Comparison of ENCODE assay signal across 1 cellular context in the genomic region with DNA sequence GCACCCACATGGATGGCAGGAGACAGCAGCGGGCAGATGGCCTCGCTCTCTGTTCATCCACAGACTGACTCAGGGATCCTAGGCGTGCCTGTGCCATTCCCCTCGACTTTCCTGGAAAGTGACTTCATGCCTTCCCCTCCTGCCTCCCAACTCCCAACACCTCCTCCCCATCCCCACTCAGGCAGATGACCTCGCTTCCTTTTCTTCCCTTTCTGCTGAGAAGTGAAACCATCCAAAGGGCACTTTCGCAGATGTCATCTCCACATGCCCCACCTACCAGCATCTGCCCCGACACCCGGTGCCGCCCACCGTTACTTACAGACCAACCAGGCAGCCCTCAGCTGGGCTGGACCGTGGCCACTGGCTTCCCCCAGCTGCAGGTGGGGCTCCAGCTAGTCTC.
TF ChIP-seq lines count a peak whose summit lies in the region.

No MANE protein-coding gene starts in this region.

TF ChIP-seq in HEK293, 187 proteins besides CTCF, POLR2A, EP300 and RAD21 (continued from another document and continues in another):
- TF ChIP-seq, protein P1, sequence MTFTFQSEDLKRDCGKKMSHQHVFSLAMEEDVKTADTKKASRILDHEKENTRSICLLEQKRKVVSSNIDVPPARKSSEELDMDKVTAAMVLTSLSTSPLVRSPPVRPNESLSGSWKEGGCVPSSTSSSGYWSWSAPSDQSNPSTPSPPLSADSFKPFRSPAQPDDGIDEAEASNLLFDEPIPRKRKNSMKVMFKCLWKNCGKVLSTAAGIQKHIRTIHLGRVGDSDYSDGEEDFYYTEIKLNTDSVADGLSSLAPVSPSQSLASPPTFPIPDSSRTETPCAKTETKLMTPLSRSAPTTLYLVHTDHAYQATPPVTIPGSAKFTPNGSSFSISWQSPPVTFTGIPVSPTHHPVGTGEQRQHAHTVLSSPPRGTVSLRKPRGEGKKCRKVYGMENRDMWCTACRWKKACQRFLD (tag by site-specific recombination; IDR thresholded peaks at IDR 0.05): no peak
- TF ChIP-seq ZNF324 (tag by site-specific recombination; IDR thresholded peaks at IDR 0.05) (no peak), ZNF837 (tag by site-specific recombination; IDR thresholded peaks at IDR 0.05) (no peak), SCRT1 (tag by site-specific recombination; IDR thresholded peaks at IDR 0.05; ENCODE audit: borderline replicate concordance) (no peak), GLI2 (tag by site-specific recombination; IDR thresholded peaks at IDR 0.05; ENCODE audit: borderline replicate concordance, low read depth) (no peak), ZBTB21 (tag by site-specific recombination; IDR thresholded peaks at IDR 0.05) (no peak), ZNF302 (tag by site-specific recombination; IDR thresholded peaks at IDR 0.05; ENCODE audit: low read depth) (no peak), ZNF404 (tag by site-specific recombination; IDR thresholded peaks at IDR 0.05) (no peak), HOXA7 (CRISPR knock-in tag; IDR thresholded peaks at IDR 0.05; ENCODE audit: borderline replicate concordance) (no peak), ZNF701 (tag by site-specific recombination; IDR thresholded peaks at IDR 0.05) (no peak), ZNF398 (tag by site-specific recombination; IDR thresholded peaks at IDR 0.05) (peak; percentile 86), HOXC10 (CRISPR knock-in tag; IDR thresholded peaks at IDR 0.05) (no peak), WT1 (tag by site-specific recombination; IDR thresholded peaks at IDR 0.05) (peak; percentile 26; the same call in 1 of the 2 replicates), YY1 (tag by site-specific recombination; IDR thresholded peaks at IDR 0.05) (no peak), EGR2 (tag by site-specific recombination; IDR thresholded peaks at IDR 0.05; ENCODE audit: low read depth) (peak; percentile 63), KLF1 (tag by site-specific recombination; IDR thresholded peaks at IDR 0.05) (peak; percentile 80), PRDM1 (tag by site-specific recombination; IDR thresholded peaks at IDR 0.05) (peak; percentile 84), GLIS2 (tag by site-specific recombination; IDR thresholded peaks at IDR 0.05) (no peak), ZBTB8A (tag by site-specific recombination; IDR thresholded peaks at IDR 0.05) (no peak), ZNF677 (tag by site-specific recombination; IDR thresholded peaks at IDR 0.05) (no peak), ZNF654 (tag by site-specific recombination; IDR thresholded peaks at IDR 0.05; ENCODE audit: low read depth) (no peak), ZNF621 (tag by site-specific recombination; IDR thresholded peaks at IDR 0.05) (no peak), ATF2 (tag by site-specific recombination; IDR thresholded peaks at IDR 0.05; ENCODE audit: low read depth) (peak; percentile 88), ZNF311 (tag by site-specific recombination; IDR thresholded peaks at IDR 0.05; ENCODE audit: borderline replicate concordance) (no peak), ZNF366 (tag by site-specific recombination; conservative IDR thresholded peaks at IDR 0.05) (0 out of 2 replicates have a peak, but pooled peaks have one; percentile 25), ZNF114 (tag by site-specific recombination; IDR thresholded peaks at IDR 0.05) (no peak), ZNF426 (tag by site-specific recombination; IDR thresholded peaks at IDR 0.05) (no peak)
- TF ChIP-seq, protein P2, sequence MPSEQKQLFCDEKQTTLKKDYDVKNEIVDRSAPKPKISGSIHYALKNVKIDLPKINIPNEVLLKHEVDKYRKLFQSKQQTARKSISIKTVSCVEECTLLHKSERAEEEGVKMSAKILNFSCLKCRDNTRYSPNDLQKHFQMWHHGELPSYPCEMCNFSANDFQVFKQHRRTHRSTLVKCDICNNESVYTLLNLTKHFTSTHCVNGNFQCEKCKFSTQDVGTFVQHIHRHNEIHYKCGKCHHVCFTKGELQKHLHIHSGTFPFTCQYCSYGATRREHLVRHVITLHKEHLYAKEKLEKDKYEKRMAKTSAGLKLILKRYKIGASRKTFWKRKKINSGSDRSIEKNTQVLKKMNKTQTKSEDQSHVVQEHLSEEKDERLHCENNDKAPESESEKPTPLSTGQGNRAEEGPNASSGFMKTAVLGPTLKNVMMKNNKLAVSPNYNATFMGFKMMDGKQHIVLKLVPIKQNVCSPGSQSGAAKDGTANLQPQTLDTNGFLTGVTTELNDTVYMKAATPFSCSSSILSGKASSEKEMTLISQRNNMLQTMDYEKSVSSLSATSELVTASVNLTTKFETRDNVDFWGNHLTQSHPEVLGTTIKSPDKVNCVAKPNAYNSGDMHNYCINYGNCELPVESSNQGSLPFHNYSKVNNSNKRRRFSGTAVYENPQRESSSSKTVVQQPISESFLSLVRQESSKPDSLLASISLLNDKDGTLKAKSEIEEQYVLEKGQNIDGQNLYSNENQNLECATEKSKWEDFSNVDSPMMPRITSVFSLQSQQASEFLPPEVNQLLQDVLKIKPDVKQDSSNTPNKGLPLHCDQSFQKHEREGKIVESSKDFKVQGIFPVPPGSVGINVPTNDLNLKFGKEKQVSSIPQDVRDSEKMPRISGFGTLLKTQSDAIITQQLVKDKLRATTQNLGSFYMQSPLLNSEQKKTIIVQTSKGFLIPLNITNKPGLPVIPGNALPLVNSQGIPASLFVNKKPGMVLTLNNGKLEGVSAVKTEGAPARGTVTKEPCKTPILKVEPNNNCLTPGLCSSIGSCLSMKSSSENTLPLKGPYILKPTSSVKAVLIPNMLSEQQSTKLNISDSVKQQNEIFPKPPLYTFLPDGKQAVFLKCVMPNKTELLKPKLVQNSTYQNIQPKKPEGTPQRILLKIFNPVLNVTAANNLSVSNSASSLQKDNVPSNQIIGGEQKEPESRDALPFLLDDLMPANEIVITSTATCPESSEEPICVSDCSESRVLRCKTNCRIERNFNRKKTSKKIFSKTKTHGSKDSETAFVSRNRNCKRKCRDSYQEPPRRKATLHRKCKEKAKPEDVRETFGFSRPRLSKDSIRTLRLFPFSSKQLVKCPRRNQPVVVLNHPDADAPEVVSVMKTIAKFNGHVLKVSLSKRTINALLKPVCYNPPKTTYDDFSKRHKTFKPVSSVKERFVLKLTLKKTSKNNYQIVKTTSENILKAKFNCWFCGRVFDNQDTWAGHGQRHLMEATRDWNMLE (tag by site-specific recombination; conservative IDR thresholded peaks at IDR 0.05; ENCODE audit: low read depth): no peak
- TF ChIP-seq, protein P3, sequence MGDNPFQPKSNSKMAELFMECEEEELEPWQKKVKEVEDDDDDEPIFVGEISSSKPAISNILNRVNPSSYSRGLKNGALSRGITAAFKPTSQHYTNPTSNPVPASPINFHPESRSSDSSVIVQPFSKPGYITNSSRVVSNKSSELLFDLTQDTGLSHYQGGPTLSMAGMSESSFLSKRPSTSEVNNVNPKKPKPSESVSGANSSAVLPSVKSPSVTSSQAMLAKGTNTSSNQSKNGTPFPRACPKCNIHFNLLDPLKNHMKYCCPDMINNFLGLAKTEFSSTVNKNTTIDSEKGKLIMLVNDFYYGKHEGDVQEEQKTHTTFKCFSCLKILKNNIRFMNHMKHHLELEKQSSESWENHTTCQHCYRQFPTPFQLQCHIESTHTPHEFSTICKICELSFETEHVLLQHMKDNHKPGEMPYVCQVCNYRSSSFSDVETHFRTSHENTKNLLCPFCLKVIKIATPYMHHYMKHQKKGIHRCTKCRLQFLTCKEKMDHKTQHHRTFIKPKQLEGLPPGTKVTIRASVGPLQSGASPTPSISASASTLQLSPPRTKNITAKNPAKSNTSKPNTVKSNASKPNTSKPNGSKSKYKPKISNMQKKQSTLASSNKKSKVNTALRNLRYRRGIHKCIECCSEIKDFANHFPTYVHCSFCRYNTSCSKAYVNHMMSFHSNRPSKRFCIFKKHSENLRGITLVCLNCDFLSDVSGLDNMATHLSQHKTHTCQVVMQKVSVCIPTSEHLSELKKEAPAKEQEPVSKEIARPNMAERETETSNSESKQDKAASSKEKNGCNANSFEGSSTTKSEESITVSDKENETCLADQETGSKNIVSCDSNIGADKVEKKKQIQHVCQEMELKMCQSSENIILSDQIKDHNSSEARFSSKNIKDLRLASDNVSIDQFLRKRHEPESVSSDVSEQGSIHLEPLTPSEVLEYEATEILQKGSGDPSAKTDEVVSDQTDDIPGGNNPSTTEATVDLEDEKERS (tag by site-specific recombination; IDR thresholded peaks at IDR 0.05): no peak
- TF ChIP-seq, protein P4, sequence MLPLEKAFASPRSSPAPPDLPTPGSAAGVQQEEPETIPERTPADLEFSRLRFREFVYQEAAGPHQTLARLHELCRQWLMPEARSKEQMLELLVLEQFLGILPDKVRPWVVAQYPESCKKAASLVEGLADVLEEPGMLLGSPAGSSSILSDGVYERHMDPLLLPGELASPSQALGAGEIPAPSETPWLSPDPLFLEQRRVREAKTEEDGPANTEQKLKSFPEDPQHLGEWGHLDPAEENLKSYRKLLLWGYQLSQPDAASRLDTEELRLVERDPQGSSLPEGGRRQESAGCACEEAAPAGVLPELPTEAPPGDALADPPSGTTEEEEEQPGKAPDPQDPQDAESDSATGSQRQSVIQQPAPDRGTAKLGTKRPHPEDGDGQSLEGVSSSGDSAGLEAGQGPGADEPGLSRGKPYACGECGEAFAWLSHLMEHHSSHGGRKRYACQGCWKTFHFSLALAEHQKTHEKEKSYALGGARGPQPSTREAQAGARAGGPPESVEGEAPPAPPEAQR (tag by site-specific recombination; IDR thresholded peaks at IDR 0.05): no peak
- TF ChIP-seq, protein P5, sequence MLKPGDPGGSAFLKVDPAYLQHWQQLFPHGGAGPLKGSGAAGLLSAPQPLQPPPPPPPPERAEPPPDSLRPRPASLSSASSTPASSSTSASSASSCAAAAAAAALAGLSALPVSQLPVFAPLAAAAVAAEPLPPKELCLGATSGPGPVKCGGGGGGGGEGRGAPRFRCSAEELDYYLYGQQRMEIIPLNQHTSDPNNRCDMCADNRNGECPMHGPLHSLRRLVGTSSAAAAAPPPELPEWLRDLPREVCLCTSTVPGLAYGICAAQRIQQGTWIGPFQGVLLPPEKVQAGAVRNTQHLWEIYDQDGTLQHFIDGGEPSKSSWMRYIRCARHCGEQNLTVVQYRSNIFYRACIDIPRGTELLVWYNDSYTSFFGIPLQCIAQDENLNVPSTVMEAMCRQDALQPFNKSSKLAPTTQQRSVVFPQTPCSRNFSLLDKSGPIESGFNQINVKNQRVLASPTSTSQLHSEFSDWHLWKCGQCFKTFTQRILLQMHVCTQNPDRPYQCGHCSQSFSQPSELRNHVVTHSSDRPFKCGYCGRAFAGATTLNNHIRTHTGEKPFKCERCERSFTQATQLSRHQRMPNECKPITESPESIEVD (tag by site-specific recombination; IDR thresholded peaks at IDR 0.05): no peak
- TF ChIP-seq, protein P6, sequence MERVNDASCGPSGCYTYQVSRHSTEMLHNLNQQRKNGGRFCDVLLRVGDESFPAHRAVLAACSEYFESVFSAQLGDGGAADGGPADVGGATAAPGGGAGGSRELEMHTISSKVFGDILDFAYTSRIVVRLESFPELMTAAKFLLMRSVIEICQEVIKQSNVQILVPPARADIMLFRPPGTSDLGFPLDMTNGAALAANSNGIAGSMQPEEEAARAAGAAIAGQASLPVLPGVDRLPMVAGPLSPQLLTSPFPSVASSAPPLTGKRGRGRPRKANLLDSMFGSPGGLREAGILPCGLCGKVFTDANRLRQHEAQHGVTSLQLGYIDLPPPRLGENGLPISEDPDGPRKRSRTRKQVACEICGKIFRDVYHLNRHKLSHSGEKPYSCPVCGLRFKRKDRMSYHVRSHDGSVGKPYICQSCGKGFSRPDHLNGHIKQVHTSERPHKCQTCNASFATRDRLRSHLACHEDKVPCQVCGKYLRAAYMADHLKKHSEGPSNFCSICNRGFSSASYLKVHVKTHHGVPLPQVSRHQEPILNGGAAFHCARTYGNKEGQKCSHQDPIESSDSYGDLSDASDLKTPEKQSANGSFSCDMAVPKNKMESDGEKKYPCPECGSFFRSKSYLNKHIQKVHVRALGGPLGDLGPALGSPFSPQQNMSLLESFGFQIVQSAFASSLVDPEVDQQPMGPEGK (tag by site-specific recombination; IDR thresholded peaks at IDR 0.05): peak; percentile 88
- TF ChIP-seq, protein P7, sequence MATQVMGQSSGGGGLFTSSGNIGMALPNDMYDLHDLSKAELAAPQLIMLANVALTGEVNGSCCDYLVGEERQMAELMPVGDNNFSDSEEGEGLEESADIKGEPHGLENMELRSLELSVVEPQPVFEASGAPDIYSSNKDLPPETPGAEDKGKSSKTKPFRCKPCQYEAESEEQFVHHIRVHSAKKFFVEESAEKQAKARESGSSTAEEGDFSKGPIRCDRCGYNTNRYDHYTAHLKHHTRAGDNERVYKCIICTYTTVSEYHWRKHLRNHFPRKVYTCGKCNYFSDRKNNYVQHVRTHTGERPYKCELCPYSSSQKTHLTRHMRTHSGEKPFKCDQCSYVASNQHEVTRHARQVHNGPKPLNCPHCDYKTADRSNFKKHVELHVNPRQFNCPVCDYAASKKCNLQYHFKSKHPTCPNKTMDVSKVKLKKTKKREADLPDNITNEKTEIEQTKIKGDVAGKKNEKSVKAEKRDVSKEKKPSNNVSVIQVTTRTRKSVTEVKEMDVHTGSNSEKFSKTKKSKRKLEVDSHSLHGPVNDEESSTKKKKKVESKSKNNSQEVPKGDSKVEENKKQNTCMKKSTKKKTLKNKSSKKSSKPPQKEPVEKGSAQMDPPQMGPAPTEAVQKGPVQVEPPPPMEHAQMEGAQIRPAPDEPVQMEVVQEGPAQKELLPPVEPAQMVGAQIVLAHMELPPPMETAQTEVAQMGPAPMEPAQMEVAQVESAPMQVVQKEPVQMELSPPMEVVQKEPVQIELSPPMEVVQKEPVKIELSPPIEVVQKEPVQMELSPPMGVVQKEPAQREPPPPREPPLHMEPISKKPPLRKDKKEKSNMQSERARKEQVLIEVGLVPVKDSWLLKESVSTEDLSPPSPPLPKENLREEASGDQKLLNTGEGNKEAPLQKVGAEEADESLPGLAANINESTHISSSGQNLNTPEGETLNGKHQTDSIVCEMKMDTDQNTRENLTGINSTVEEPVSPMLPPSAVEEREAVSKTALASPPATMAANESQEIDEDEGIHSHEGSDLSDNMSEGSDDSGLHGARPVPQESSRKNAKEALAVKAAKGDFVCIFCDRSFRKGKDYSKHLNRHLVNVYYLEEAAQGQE (tag by site-specific recombination; IDR thresholded peaks at IDR 0.05): no peak
